Comparison of ENCODE assay signal across 8 cellular contexts in the genomic region with DNA sequence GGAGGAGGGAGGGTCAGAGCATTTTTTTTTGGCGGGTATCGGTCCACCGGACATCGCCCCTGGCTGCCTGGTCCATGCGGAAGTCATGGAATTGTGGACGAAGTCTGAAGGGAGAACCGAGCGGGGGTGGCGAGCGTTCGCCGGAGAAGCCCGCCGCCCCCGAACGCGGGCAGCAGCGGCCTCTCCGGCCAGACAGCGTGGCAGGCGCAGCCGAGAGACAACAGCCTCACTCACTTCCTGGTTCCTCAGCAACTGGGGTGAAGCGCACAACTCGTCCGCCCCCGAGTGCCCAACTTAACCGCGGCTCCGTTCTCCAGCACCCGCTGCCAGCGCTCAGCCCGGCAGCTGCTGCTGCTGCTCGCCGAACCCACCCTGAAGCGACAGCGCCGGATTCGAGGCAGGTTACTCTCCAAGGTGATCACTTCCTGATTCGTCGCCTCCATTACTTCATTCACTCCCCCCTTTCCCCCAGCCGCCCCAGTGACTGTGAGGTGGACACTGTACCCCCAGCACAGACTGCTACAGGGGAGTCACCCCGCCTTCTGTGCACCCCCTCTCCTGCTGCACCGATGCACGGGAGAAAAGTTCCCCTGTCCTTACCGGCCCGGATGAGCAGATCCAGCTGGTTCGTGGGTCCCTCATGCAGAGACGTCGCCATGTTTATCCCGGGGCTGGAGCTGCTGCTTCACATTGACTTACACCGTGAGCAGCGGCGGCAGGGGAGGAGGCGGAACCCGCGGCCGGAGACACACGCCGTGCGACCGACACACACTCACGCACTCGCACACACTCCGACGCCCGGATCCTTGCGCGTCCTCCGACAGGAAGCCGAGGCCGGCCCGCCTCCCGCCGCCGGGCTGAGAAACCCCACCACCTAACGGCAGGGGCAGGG.
DNase-seq lines count a peak whose midpoint lies in the region; FAIRE-seq and TF ChIP-seq lines count a peak whose summit lies in the region.

No MANE protein-coding gene starts in this region.

- H3K4me3 ChIP-seq in LNCaP clone FGC (ENCODE audit: low read depth, low read length) = peak overlapping the region; percentile 96

- peak; percentile 15 for FAIRE-seq in G401.6 (lab: Jason Lieb, UNC)

- DNase-seq in GOT3 (lab: John Stamatoyannopoulos, UW) (peak; percentile 37), LNCaP clone FGC (ENCODE audit: low read depth) (peak; percentile 82), SIG-M5 treated with dmso at 0.1 percent for 504 hours (lab: John Stamatoyannopoulos, UW; ENCODE audit: unreplicated experiment) (peak; percentile 79), globus pallidus (ENCODE audit: low spot score) (peak; percentile 82), occipital lobe (lab: John Stamatoyannopoulos, UW) (peak; percentile 83)
- peak; percentile 85 for DNase-seq in activated naive CD4-positive, alpha-beta T cell treated with Interleukin-2 at 50 U/mL for 16 hours

- peak overlapping the region; percentile 96 for H3K27ac ChIP-seq in temporal lobe (ENCODE audit: low read depth, low read length)

- TF ChIP-seq CTCF in LNCaP clone FGC (IDR thresholded peaks at IDR 0.05; ENCODE audit: control insufficient read depth, extremely low read depth, insufficient read depth) = peak; percentile 28

Comparison
In these comparisons a context has a peak if more than half of its experiments do, and no peak if none do; other contexts are left out.
1. Peak in every context shown above with its lines: DNase-seq, H3K4me3 ChIP-seq and H3K27ac ChIP-seq.